In the genomic region with DNA sequence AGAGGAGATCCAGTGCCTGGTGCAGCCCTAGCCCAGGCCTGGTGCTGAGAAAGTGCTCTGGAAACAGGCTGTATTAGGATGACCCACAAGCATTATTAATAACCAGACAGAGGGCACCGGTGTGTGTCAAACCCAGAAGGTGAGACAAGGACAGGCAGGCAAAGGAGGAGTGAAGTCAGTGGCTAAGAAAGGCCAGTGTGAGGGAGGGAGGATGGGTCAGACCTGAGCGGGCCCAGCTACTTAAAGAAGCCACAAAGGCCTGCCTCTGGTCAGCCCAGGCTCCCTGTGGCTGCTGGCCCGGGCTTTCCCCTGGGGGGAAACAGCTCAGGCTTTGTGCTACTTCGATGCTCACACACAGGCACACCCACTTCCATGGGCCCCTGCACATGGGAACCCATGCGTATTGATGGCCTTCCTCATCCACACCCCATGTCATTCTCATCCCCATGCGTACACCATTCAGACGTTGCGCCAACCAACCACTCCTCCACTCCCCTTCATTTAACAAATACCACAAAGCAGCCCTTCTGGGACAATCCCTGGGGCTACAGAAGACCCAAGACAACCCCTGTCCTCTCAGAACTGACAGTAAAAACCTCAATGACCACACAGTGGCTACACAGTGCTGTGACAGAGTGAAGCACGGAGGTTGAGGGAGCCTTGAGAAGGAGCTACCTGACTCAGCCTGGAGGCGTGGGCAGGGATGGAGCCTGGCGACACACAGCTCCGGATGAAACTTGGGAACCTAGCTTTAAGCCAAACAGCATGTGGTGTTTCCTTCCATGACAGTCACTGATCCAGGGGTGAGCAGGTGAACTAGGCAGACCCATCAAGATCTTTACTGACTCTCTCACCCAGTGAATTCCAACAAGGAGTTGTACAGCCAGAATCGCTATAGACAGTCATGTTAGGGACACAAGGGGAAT, we compare ENCODE assay signal across 10 cellular contexts.
DNase-seq lines count a peak whose midpoint lies in the region; ATAC-seq lines count a peak whose summit lies in the region.
"Had no signal": no experiment of that assay in that cellular context is flagged by ENCODE, and none has a peak within 500 bp of the region (broad histone marks: within the 10 kb centered on the region; RNA-seq: fewer than 3 reads in every experiment).

No MANE protein-coding gene starts in this region.

- peak overlapping the region; percentile 82 for H3K27ac Mint-ChIP-seq in stimulated activated memory B cell treated with anti-CD40 and anti-IgM and Interleukin-4, amounts not matched to agents 10 μg/mL and 1 μg/mL and 100 μg/mL, for 72 hours

- ATAC-seq in GM19025 (IDR thresholded peaks at IDR 0.05; ENCODE audit: low read depth, unreplicated experiment) = peak; percentile 48
- ATAC-seq in HG02623 (IDR thresholded peaks at IDR 0.05; ENCODE audit: unreplicated experiment) = peak; percentile 54
- ATAC-seq in HG03469 (IDR thresholded peaks at IDR 0.05; ENCODE audit: unreplicated experiment) = peak; percentile 33
- ATAC-seq in stimulated activated memory B cell treated with anti-CD40 and anti-IgM and Interleukin-4, amounts not matched to agents 10 μg/mL and 1 μg/mL and 100 μg/mL, for 72 hours = peak; percentile 84

- no peaks in the 10 kb centered on the region for H3K36me3 Mint-ChIP-seq in stimulated activated memory B cell treated with anti-CD40 and anti-IgM and Interleukin-4, amounts not matched to agents 10 μg/mL and 1 μg/mL and 100 μg/mL, for 72 hours

- no peaks in the 10 kb centered on the region for H3K27me3 Mint-ChIP-seq in stimulated activated memory B cell treated with anti-CD40 and anti-IgM and Interleukin-4, amounts not matched to agents 10 μg/mL and 1 μg/mL and 100 μg/mL, for 72 hours

- H3K9me3 Mint-ChIP-seq in stimulated activated memory B cell treated with anti-CD40 and anti-IgM and Interleukin-4, amounts not matched to agents 10 μg/mL and 1 μg/mL and 100 μg/mL, for 72 hours = no peaks in the 10 kb centered on the region

- no peak for DNase-seq in stimulated activated CD8-positive, alpha-beta memory T cell treated with anti-CD3 and anti-CD28 coated beads, Interleukin-4, amount 100 ng/mL, for 48 hours
- no peak for DNase-seq in C1 segment of cervical spinal cord (lab: John Stamatoyannopoulos, UW)
- no peak for DNase-seq in stimulated activated CD4-positive, alpha-beta T cell treated with anti-CD3 and anti-CD28 coated beads, Interleukin-12 subunit alpha, Interleukin-12 subunit beta, amount 100 ng/mL, for 4 hours
- DNase-seq: caudate nucleus, foreskin fibroblast, NCI-H2227 treated with DMSO at 0.1 percent for 48 hours had no signal

- peaks cover 42% of the 10 kb centered on the region for H3K4me1 Mint-ChIP-seq in stimulated activated memory B cell treated with anti-CD40 and anti-IgM and Interleukin-4, amounts not matched to agents 10 μg/mL and 1 μg/mL and 100 μg/mL, for 72 hours

- no peak overlapping the region for H3K4me3 Mint-ChIP-seq in stimulated activated memory B cell treated with anti-CD40 and anti-IgM and Interleukin-4, amounts not matched to agents 10 μg/mL and 1 μg/mL and 100 μg/mL, for 72 hours

Comparison
In these comparisons a context has a peak if more than half of its experiments do, and no peak if none do; other contexts are left out.
1. ATAC-seq: peak in every context shown above with its lines; median percentile 84 in stimulated activated memory B cell treated with anti-CD40 and anti-IgM and Interleukin-4, amounts not matched to agents 10 μg/mL and 1 μg/mL and 100 μg/mL, for 72 hours; 54 in HG02623; 48 in GM19025; 33 in HG03469.